ENCODE assay signal across 8 cellular contexts in the genomic region with DNA sequence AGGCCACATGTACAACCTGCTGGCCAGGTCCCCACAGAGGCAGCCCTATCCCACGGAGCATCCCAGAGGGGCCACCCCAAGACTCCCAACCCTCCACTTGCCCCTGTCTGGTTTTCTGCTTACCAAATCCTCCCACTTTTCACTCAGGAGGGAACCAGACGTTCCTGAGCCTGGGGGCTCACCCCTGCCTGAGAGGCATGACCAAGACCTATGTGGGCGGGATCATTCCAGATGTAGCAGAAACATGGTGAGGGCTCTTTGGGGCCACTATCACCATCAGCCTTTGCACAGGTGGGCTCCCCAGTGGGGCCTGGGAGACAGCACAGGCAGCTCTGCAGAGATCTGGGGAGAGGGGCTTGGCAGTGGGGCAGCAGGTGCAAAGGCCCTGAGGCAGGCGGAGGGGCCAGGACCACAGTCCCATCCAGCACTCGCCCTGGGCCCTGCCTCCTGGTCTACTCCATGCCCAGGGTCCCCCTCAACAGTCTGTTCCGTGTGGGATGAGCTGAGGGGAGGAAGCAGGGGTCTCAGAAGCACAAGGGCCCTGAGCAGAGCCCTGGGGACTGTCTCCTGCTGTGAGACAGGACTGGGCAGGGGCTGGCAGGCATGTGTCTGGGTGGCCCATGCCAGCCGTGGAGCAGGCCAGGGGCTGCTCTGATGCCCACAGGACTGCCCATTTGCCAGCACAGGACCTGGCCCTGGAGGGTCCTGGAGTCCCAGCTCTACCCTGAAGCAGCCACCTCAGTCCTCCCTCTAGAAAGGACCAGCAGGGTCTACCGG. TPM values are rescaled to one million over a fixed set of nuclear protein-coding genes. Genes with fewer than 3 reads are reported as not detected.
DNase-seq lines count a peak whose midpoint lies in the region; ATAC-seq and TF ChIP-seq lines count a peak whose summit lies in the region.

No MANE protein-coding gene starts in this region.

- peaks cover 48 to 63% of the 10 kb centered on the region in 2 donors for H3K4me1 ChIP-seq in adrenal gland (replicated peaks in 1 of 2)

- DNase-seq in stimulated activated CD4-positive, alpha-beta T cell treated with anti-CD3 and anti-CD28 coated beads, Interleukin-4, amount 100 ng/mL, for 24 hours = peak; percentile 6
- DNase-seq in stimulated activated CD4-positive, alpha-beta T cell treated with anti-CD3 and anti-CD28 coated beads, Interleukin-4, amount 100 ng/mL, for 4 hours = no peak
- peak in 6 of 7 donors; percentile 23 to 55 (median 40) for DNase-seq in adrenal gland
- peak; percentile 85 for DNase-seq in mesenteric fat pad (ENCODE audit: low spot score)
- no peak for DNase-seq in brain microvascular endothelial cell
- no peak for DNase-seq in GM03348 (ENCODE audit: low spot score)
- no peak for DNase-seq in NCI-H2081 (lab: John Stamatoyannopoulos, UW)

- in situ Hi-C loops in brain microvascular endothelial cell (cut with HindIII; ENCODE audit: low pct_ligation_motif_present, low sequenced_read_pairs) = no loop called here

- 83 to 90% (median 85%) methylated on average over 5 to 8 of the region's 8 CpGs for WGBS in adrenal gland, 4 donors

- intact Hi-C loops in adrenal gland (cut with DNase I) = no loop called here

- TF ChIP-seq POLR2A in adrenal gland (IDR thresholded peaks at IDR 0.05) = no peak
- no peak for TF ChIP-seq POLR2A in GM18505 (IDR thresholded peaks at IDR 0.05; ENCODE audit: borderline replicate concordance, extremely low read depth, insufficient read depth, insufficient read length)

- H3K27ac ChIP-seq in adrenal gland (peak overlapping the region; percentile 65 to 96 (median 94)), brain microvascular endothelial cell (no peak overlapping the region)

- TF ChIP-seq CTCF in adrenal gland (IDR thresholded peaks at IDR 0.05) (no peak), brain microvascular endothelial cell (IDR thresholded peaks at IDR 0.05; ENCODE audit: low read depth, low read length, missing control alignments) (no peak)

- H3K4me3 ChIP-seq in adrenal gland (no peak overlapping the region), brain microvascular endothelial cell (ENCODE audit: low read depth, low read length) (no peak overlapping the region)

- no peaks in the 10 kb centered on the region for H3K36me3 ChIP-seq in adrenal gland (replicated peaks in 1 of 2)
- peaks cover under 1% of the 10 kb centered on the region for H3K36me3 ChIP-seq in brain microvascular endothelial cell (replicated peaks)

- no peak for ATAC-seq in GM18505 (IDR thresholded peaks at IDR 0.05; ENCODE audit: unreplicated experiment)

- H3K27me3 ChIP-seq in adrenal gland = no peaks in the 10 kb centered on the region
- no peaks in the 10 kb centered on the region for H3K27me3 ChIP-seq in brain microvascular endothelial cell (replicated peaks)

- H3K9me3 ChIP-seq in adrenal gland (replicated peaks in 1 of 3) = no peaks in the 10 kb centered on the region

RNA-seq across cellular contexts. Expression of gene PIM3, which starts 9.4 kb away (rescaled TPM):
- total RNA-seq in adrenal gland (10 to 100 TPM; 40.7 to 99.2 (median 58.7) TPM), mesenteric fat pad (124 TPM)
- 10 to 100 TPM in 2 of 3 donors, 1 to 10 TPM in 1; 7.2 to 70.0 (median 42.0) TPM for polyA plus RNA-seq in adrenal gland

RNA-seq across cellular contexts. Expression of gene IL17REL, which starts 42.6 kb away (rescaled TPM):
- total RNA-seq in adrenal gland = not detected
- polyA plus RNA-seq in adrenal gland = not detected
- total RNA-seq in mesenteric fat pad = not detected

RNA-seq across cellular contexts. Expression of gene CRELD2, which starts 51.5 kb away (rescaled TPM):
- total RNA-seq in adrenal gland (10 to 100 TPM; 24.0 to 63.4 (median 47.0) TPM), mesenteric fat pad (36.5 TPM)
- polyA plus RNA-seq in adrenal gland = 10 to 100 TPM; 14.5 to 28.1 (median 23.0) TPM

RNA-seq across cellular contexts. Expression of gene ALG12, which starts 51.7 kb away (rescaled TPM):
- 10 to 100 TPM; 16.2 to 33.6 (median 24.9) TPM for total RNA-seq in adrenal gland
- 10 to 100 TPM in 2 of 3 donors, 1 to 10 TPM in 1; 6.4 to 11.6 (median 11.3) TPM for polyA plus RNA-seq in adrenal gland
- 12.5 TPM for total RNA-seq in mesenteric fat pad

Comparison
In these comparisons a context has a peak if more than half of its experiments do, and no peak if none do; other contexts are left out.
1. DNase-seq: peak in stimulated activated CD4-positive, alpha-beta T cell treated with anti-CD3 and anti-CD28 coated beads, Interleukin-4, amount 100 ng/mL, for 24 hours (single experiment), adrenal gland (6 of 7) and mesenteric fat pad (single experiment); none in stimulated activated CD4-positive, alpha-beta T cell treated with anti-CD3 and anti-CD28 coated beads, Interleukin-4, amount 100 ng/mL, for 4 hours (0 of 2), brain microvascular endothelial cell (single experiment), GM03348 (single experiment) and NCI-H2081 (0 of 2).